In genomic region chr10:44850356-44850934, GRCh38 we compare ENCODE assay signal across 14 cellular contexts.
DNase-seq lines count a peak whose midpoint lies in the region; ATAC-seq, FAIRE-seq and TF ChIP-seq lines count a peak whose summit lies in the region.
"Had no signal": no experiment of that assay in that cellular context is flagged by ENCODE, and none has a peak within 500 bp of the region (broad histone marks: within the 10 kb centered on the region; RNA-seq: fewer than 3 reads in every experiment).

No MANE protein-coding gene starts in this region.

- no peak for FAIRE-seq in pancreas (lab: Jason Lieb, UNC)
- no peak for FAIRE-seq in GM12892 (lab: Jason Lieb, UNC)
- FAIRE-seq: A204.1, GM12891 had no signal

- dilution Hi-C loops in mammary epithelial cell (cut with HindIII; ENCODE audit: low sequenced_read_pairs): loop anchor here (25.0 kb wide), 1 partner anchor 1163 kb away; no protein-coding TSS in a partner anchor

- WGBS in pancreas, 2 donors: 60 to 66% methylated on average over 8 of the region's 8 CpGs
- WGBS in mammary epithelial cell (ENCODE audit: low coverage, missing lambda C conversion rate): 43% methylated on average over 7 of the region's 8 CpGs

- intact Hi-C loops in pancreas (cut with DNase I) (loop anchor here in 2 of 3 donors (10.0 kb wide), 3 partner anchors 106 to 456 kb away; no protein-coding TSS in a partner anchor), mammary epithelial cell (cut with micrococcal nuclease) (no loop called here)

- no peak overlapping the region for H3K4me2 ChIP-seq in mammary epithelial cell (ENCODE audit: insufficient read depth, low read depth, low read length)

- in situ Hi-C loops in mammary epithelial cell (cut with MboI; ENCODE audit: low sequenced_read_pairs in 2 of 2): no loop called here

- H3K9ac ChIP-seq in mammary epithelial cell (ENCODE audit: insufficient read depth, low read length): no peak overlapping the region

- H3K4me3 ChIP-seq in LNCaP clone FGC (ENCODE audit: low read depth, low read length) (no peak overlapping the region), pancreas (no peak overlapping the region), mammary epithelial cell (replicated peaks in 1 of 3; ENCODE audit: insufficient read depth in 1 of 3, low read depth in 2 of 3, low read length in 3 of 3) (no peak overlapping the region)

- no TSS peak for BruUV-seq in mammary epithelial cell (replicated peaks; lab: Mats Ljungman, UMichigan)

- H3K27ac ChIP-seq in pancreas: no peak overlapping the region
- no peak overlapping the region for H3K27ac ChIP-seq in mammary epithelial cell (ENCODE audit: insufficient read depth, low read depth, low read length)
- H3K27ac ChIP-seq: HL-60 had no signal

- H2AFZ ChIP-seq in mammary epithelial cell (ENCODE audit: low read depth, low read length): no peak overlapping the region

- H3K79me2 ChIP-seq in mammary epithelial cell (ENCODE audit: insufficient read depth, low read length): no peaks in the 10 kb centered on the region

- no peaks in the 10 kb centered on the region for H4K20me1 ChIP-seq in mammary epithelial cell (ENCODE audit: insufficient read depth, low read length)

- CTCF ChIA-PET in mammary epithelial cell (lab: Charles Lee; ENCODE audit: low non-redundant PET): no interaction called here

- TF ChIP-seq CTCF in LNCaP clone FGC (IDR thresholded peaks at IDR 0.05; ENCODE audit: control insufficient read depth, extremely low read depth, insufficient read depth): no peak
- no peak for TF ChIP-seq CTCF in pancreas (IDR thresholded peaks at IDR 0.05)
- no peak for TF ChIP-seq CTCF in GM10266 (IDR thresholded peaks at IDR 0.05; ENCODE audit: control insufficient read depth, insufficient read depth, low read depth, missing control alignments)
- TF ChIP-seq CTCF in mammary epithelial cell (conservative IDR thresholded peaks at IDR 0.05 in 1 of 2, IDR thresholded peaks at IDR 0.05 in 1 of 2; ENCODE audit: extremely low read depth in 1 of 2, insufficient read depth in 1 of 2, low read depth in 1 of 2, low read length in 2 of 2): no peak

- TF ChIP-seq POLR2A in GM12892 (IDR thresholded peaks at IDR 0.05; ENCODE audit: low read depth, low read length): no peak

- H3K27me3 ChIP-seq in pancreas (no peaks in the 10 kb centered on the region), mammary epithelial cell (ENCODE audit: insufficient read depth, low read length) (no peaks in the 10 kb centered on the region)

- H3K36me3 ChIP-seq in pancreas: no peaks in the 10 kb centered on the region
- no peaks in the 10 kb centered on the region for H3K36me3 ChIP-seq in mammary epithelial cell (ENCODE audit: insufficient read depth, low read length)

- peak in 3 of 4 donors; percentile 40 to 61 (median 57) for ATAC-seq in pancreas
- ATAC-seq: HCT116 had no signal

- H3K9me3 ChIP-seq in pancreas: no peaks in the 10 kb centered on the region
- no peaks in the 10 kb centered on the region for H3K9me3 ChIP-seq in mammary epithelial cell (replicated peaks; ENCODE audit: insufficient read depth, low read length)

- peak; percentile 64 for DNase-seq in LNCaP clone FGC (ENCODE audit: low read depth)
- peak; percentile 18 for DNase-seq in dermis blood vessel endothelial cell
- DNase-seq in pancreas: peak in 1 of 6 donors; percentile 45
- DNase-seq in GM10266 (ENCODE audit: extremely low spot score): no peak
- no peak for DNase-seq in GM12892 (ENCODE audit: insufficient read length)
- no peak for DNase-seq in mammary epithelial cell
- no peak for DNase-seq in mucosa of gallbladder (ENCODE audit: low spot score)
- DNase-seq: C1 segment of cervical spinal cord; CD4-positive, alpha-beta memory T cell; DMS79 had no signal

- H3K4me1 ChIP-seq in pancreas (no peaks in the 10 kb centered on the region), mammary epithelial cell (ENCODE audit: insufficient read depth, low read length) (no peaks in the 10 kb centered on the region)

Comparison
In these comparisons a context has a peak if more than half of its experiments do, and no peak if none do; other contexts are left out.
1. DNase-seq: peak in LNCaP clone FGC (single experiment) and dermis blood vessel endothelial cell (single experiment); none in GM10266 (single experiment), GM12892 (single experiment), mammary epithelial cell (single experiment) and mucosa of gallbladder (single experiment).